1 cellular context compared by ENCODE assay signal in genomic region chr1:165592945-165593823, GRCh38.
TF ChIP-seq lines count a peak whose summit lies in the region.

No MANE protein-coding gene starts in this region.

TF ChIP-seq in GM12878, 131 proteins besides CTCF, POLR2A, EP300 and RAD21 (continued from another document):
- TF ChIP-seq MLLT1 (IDR thresholded peaks at IDR 0.05) (no peak), HDAC6 (IDR thresholded peaks at IDR 0.05; ENCODE audit: unreplicated experiment) (no peak), SP1 (IDR thresholded peaks at IDR 0.05; ENCODE audit: low read depth, low read length) (no peak), ATF2 (IDR thresholded peaks at IDR 0.05; ENCODE audit: low read length) (no peak), YY1 (IDR thresholded peaks at IDR 0.05; ENCODE audit: low read depth, low read length) (peak; percentile 45; the same call in 1 of the 2 replicates), FOXM1 (IDR thresholded peaks at IDR 0.05; ENCODE audit: low read depth, low read length) (0 out of 2 replicates have a peak, but pooled peaks have one; percentile 7), RAD51 (IDR thresholded peaks at IDR 0.05) (no peak), SMC3 (IDR thresholded peaks at IDR 0.05; ENCODE audit: borderline replicate concordance, low read length) (peak; percentile 85), FOS (IDR thresholded peaks at IDR 0.05; ENCODE audit: borderline replicate concordance, extremely low read depth, insufficient read length) (no peak), MEF2A (IDR thresholded peaks at IDR 0.05; ENCODE audit: insufficient read depth, low read depth, low read length) (0 out of 2 replicates have a peak, but pooled peaks have one; percentile 27), ESRRA (IDR thresholded peaks at IDR 0.05; ENCODE audit: low read length) (no peak), IKZF2 (IDR thresholded peaks at IDR 0.05) (0 out of 4 replicates have a peak, but pooled peaks of 1 of the 2 experiments have one; percentile 12), NFIC (IDR thresholded peaks at IDR 0.05; ENCODE audit: low read depth, low read length) (no peak), POLR2AphosphoS5 (IDR thresholded peaks at IDR 0.05; ENCODE audit: low read length) (no peak), SMAD5 (IDR thresholded peaks at IDR 0.05; ENCODE audit: low read depth) (no peak), SIN3A (IDR thresholded peaks at IDR 0.05; ENCODE audit: low read depth, low read length) (no peak), SMARCA5 (IDR thresholded peaks at IDR 0.05) (0 out of 2 replicates have a peak, but pooled peaks have one; percentile 19), NBN (IDR thresholded peaks at IDR 0.05) (no peak), SUZ12 (IDR thresholded peaks at IDR 0.05; ENCODE audit: unreplicated experiment) (no peak), ZNF24 (IDR thresholded peaks at IDR 0.05) (no peak), GABPA (IDR thresholded peaks at IDR 0.05; ENCODE audit: low read depth) (no peak), ZSCAN29 (IDR thresholded peaks at IDR 0.05) (no peak), POLR2AphosphoS2 (IDR thresholded peaks at IDR 0.05; ENCODE audit: low read depth, low read length) (no peak), KLF5 (IDR thresholded peaks at IDR 0.05; ENCODE audit: partially characterized antibody) (no peak), STAT1 (conservative IDR thresholded peaks at IDR 0.05) (no peak), E4F1 (IDR thresholded peaks at IDR 0.05; ENCODE audit: borderline replicate concordance, partially characterized antibody) (no peak), SRF (IDR thresholded peaks at IDR 0.05; ENCODE audit: low read depth in 2 of 2, low read length in 2 of 2) (no peak), TBL1XR1 (IDR thresholded peaks at IDR 0.05; ENCODE audit: low read depth, low read length) (no peak), BHLHE40 (IDR thresholded peaks at IDR 0.05; ENCODE audit: borderline replicate concordance in 1 of 2, low read depth in 2 of 2, low read length in 1 of 2) (no peak), MEF2B (IDR thresholded peaks at IDR 0.05; ENCODE audit: partially characterized antibody, poor library complexity, severe bottlenecking) (peak; percentile 52)
